In genomic region chr6:138533667-138534066, GRCh38 we compare ENCODE assay signal across 30 cellular contexts.
"Had no signal": no experiment of that assay in that cellular context is flagged by ENCODE, and none has a peak within 500 bp of the region (broad histone marks: within the 10 kb centered on the region; RNA-seq: fewer than 3 reads in every experiment).

No MANE protein-coding gene starts in this region.

- H3K4me3 ChIP-seq: cardiac muscle cell, MG63, SJCRH30 had no signal

- H3K9me3 ChIP-seq: MG63, SJCRH30, SK-N-SH had no signal

- H3K27me3 ChIP-seq: brain microvascular endothelial cell, cardiac muscle cell, MG63, SJCRH30 had no signal

- H3K27ac ChIP-seq: brain microvascular endothelial cell, cardiac muscle cell, RWPE1, SJCRH30, VCaP had no signal

- ATAC-seq: activated T-helper 17 cell treated with anti-CD3 and anti-CD28 coated beads, Interleukin-2, amount 50 U/mL, for 72 hours; Panc1 had no signal

- DNase-seq: activated CD4-positive, alpha-beta memory T cell treated with anti-CD3 and anti-CD28 coated beads for 36 hours; activated CD4-positive, alpha-beta T cell treated with anti-CD3 and anti-CD28 coated beads, Interleukin-2, amount 10 ng/mL, durations not matched to agents 7 days and 5 days; activated CD4-positive, CD25-positive, alpha-beta regulatory T cell; activated CD8-positive, alpha-beta memory T cell treated with anti-CD3 and anti-CD28 coated beads for 24 hours; activated gamma-delta T cell; activated naive CD4-positive, alpha-beta T cell treated with anti-CD3 and anti-CD28 coated beads for 36 hours; activated T-cell treated with anti-CD3 and anti-CD28 coated beads for 4 hours; activated T-cell treated with anti-CD3 and anti-CD28 coated beads, Interleukin-2, amount 50 U/mL, for 48 hours; amygdala; brain microvascular endothelial cell; cerebellar nuclear complex; MG63; MV-4-11; NCI-H1092 treated with DMSO at 0.1 percent for 48 hours; NCI-H1417 treated with DMSO at 0.1 percent for 48 hours; NCI-H1694; NCI-H2029; NCI-H2107; NCI-H510A treated with DMSO at 0.1 percent for 48 hours; NCI-H748 treated with DMSO at 0.1 percent for 48 hours; OCI-M1; Right ventricle myocardium superior; SJCRH30; SK-N-SH; T-helper 1 cell had no signal

- H3K36me3 ChIP-seq: brain microvascular endothelial cell, cardiac muscle cell, MG63, SJCRH30 had no signal
